ENCODE assay signal across 10 cellular contexts in genomic region chr16:22092143-22092933, GRCh38. TPM values are rescaled to one million over a fixed set of nuclear protein-coding genes. Genes with fewer than 3 reads are reported as not detected.
DNase-seq lines count a peak whose midpoint lies in the region; TF ChIP-seq lines count a peak whose summit lies in the region.
"Had no signal": no experiment of that assay in that cellular context is flagged by ENCODE, and none has a peak within 500 bp of the region (broad histone marks: within the 10 kb centered on the region; RNA-seq: fewer than 3 reads in every experiment).

Gene VWA3A, plus strand, starts transcription at chr16:22092541. Its CDS starts 97 bp downstream, at chr16:22092638.

- H3K27ac ChIP-seq in brain microvascular endothelial cell (no peak within 1 kb of the TSS), iPS-20b (ENCODE audit: low read length) (no peak within 1 kb of the TSS), tibial nerve (no peak within 1 kb of the TSS)
- H3K27ac ChIP-seq: RWPE1 had no signal

- TF ChIP-seq CTCF in brain microvascular endothelial cell (IDR thresholded peaks at IDR 0.05; ENCODE audit: low read depth, low read length, missing control alignments) = no peak
- TF ChIP-seq CTCF in tibial nerve (IDR thresholded peaks at IDR 0.05) = no peak

- H3K27me3 ChIP-seq in brain microvascular endothelial cell (replicated peaks) (no peaks in the 10 kb centered on the region), iPS-20b (ENCODE audit: insufficient read depth, low read length) (no peaks in the 10 kb centered on the region), tibial nerve (no peaks in the 10 kb centered on the region)

- H3K36me3 ChIP-seq in brain microvascular endothelial cell (replicated peaks) = no peaks in the 10 kb centered on the region
- no peaks in the 10 kb centered on the region for H3K36me3 ChIP-seq in iPS-20b (ENCODE audit: insufficient read depth, low read depth, low read length)
- H3K36me3 ChIP-seq in tibial nerve = no peaks in the 10 kb centered on the region

- DNase-seq in activated naive CD4-positive, alpha-beta T cell treated with anti-CD3 and anti-CD28 coated beads, Interleukin-2, amount 10 ng/mL, durations not matched to agents 7 days and 5 days = no peak
- no peak for DNase-seq in activated naive CD4-positive, alpha-beta T cell treated with anti-CD3 and anti-CD28 coated beads, Interleukin-2, amount 50 U/mL, for 16 hours
- peak; percentile 40 for DNase-seq in brain microvascular endothelial cell
- DNase-seq in stromal cell of bone marrow (ENCODE audit: low read depth) = peak; percentile 45
- no peak for DNase-seq in tibial nerve (ENCODE audit: low spot score in 2 of 2)
- DNase-seq in KBM-7 = no peak
- DNase-seq in CD1c-positive myeloid dendritic cell (ENCODE audit: extremely low spot score) = no peak
- DNase-seq: CD8-positive, alpha-beta T cell had no signal

- no peaks in the 10 kb centered on the region for H3K4me1 Mint-ChIP-seq in activated naive CD4-positive, alpha-beta T cell treated with anti-CD3 and anti-CD28 coated beads, Interleukin-2, amount 10 ng/mL, durations not matched to agents 7 days and 5 days

- H3K36me3 Mint-ChIP-seq in activated naive CD4-positive, alpha-beta T cell treated with anti-CD3 and anti-CD28 coated beads, Interleukin-2, amount 10 ng/mL, durations not matched to agents 7 days and 5 days = peaks cover 1% of the 10 kb centered on the region

- WGBS in tibial nerve, 2 donors = 50 to 52% methylated on average over 9 of the region's 9 CpGs

- CTCF ChIA-PET in activated naive CD4-positive, alpha-beta T cell treated with anti-CD3 and anti-CD28 coated beads, Interleukin-2, amount 10 ng/mL, durations not matched to agents 7 days and 5 days (lab: Charles Lee) = interaction anchor here (0.7 to 3.6 kb wide), 2 partner anchors 15 to 90 kb away, joined by 3 to 15 read pairs; no protein-coding TSS in a partner anchor

- H3K4me1 ChIP-seq in iPS-20b (ENCODE audit: insufficient read depth, low read length) (peaks cover 11% of the 10 kb centered on the region; the same call in 1 of the 2 replicates), tibial nerve (peaks cover 0 to 7% (median 0%) of the 10 kb centered on the region in 4 donors)

- H3K27ac Mint-ChIP-seq in activated naive CD4-positive, alpha-beta T cell treated with anti-CD3 and anti-CD28 coated beads, Interleukin-2, amount 10 ng/mL, durations not matched to agents 7 days and 5 days = peak within 1 kb of the TSS; percentile 0
- H3K27ac Mint-ChIP-seq: CD8-positive, alpha-beta T cell had no signal

- H3K9me3 ChIP-seq in iPS-20b (ENCODE audit: insufficient read depth, low read depth, low read length) (no peaks in the 10 kb centered on the region), tibial nerve (no peaks in the 10 kb centered on the region)

- H3K27me3 Mint-ChIP-seq in activated naive CD4-positive, alpha-beta T cell treated with anti-CD3 and anti-CD28 coated beads, Interleukin-2, amount 10 ng/mL, durations not matched to agents 7 days and 5 days = peaks cover 29% of the 10 kb centered on the region

- no peak within 1 kb of the TSS for H3K4me3 ChIP-seq in brain microvascular endothelial cell (ENCODE audit: low read depth, low read length)
- no peak within 1 kb of the TSS; the same call in 1 of the 2 replicates for H3K4me3 ChIP-seq in iPS-20b (ENCODE audit: low read length)
- no peak within 1 kb of the TSS for H3K4me3 ChIP-seq in tibial nerve

- H3K4me3 Mint-ChIP-seq in activated naive CD4-positive, alpha-beta T cell treated with anti-CD3 and anti-CD28 coated beads, Interleukin-2, amount 10 ng/mL, durations not matched to agents 7 days and 5 days = no peak within 1 kb of the TSS
- H3K4me3 Mint-ChIP-seq: CD8-positive, alpha-beta T cell had no signal

- 0 out of 2 replicates have a peak within 1 kb of the TSS, but pooled peaks have one; percentile 1 for H3K9ac ChIP-seq in iPS-20b (ENCODE audit: low read depth, low read length)

- in situ Hi-C loops in brain microvascular endothelial cell (cut with HindIII; ENCODE audit: low pct_ligation_motif_present, low sequenced_read_pairs) = loop anchor here (25.0 kb wide), 1 partner anchor 105 kb away; no protein-coding TSS in a partner anchor
- in situ Hi-C loops in KBM-7 (cut with MboI; ENCODE audit: low pct_unique_long_range_greater_than_20kb, low sequenced_read_pairs) = no loop called here

- no peaks in the 10 kb centered on the region for H3K9me3 Mint-ChIP-seq in activated naive CD4-positive, alpha-beta T cell treated with anti-CD3 and anti-CD28 coated beads, Interleukin-2, amount 10 ng/mL, durations not matched to agents 7 days and 5 days
- H3K9me3 Mint-ChIP-seq: CD8-positive, alpha-beta T cell had no signal

- TF ChIP-seq POLR2A in tibial nerve (IDR thresholded peaks at IDR 0.05) = no peak

- TF ChIP-seq EP300 in tibial nerve (IDR thresholded peaks at IDR 0.05) = no peak

RNA-seq across cellular contexts. Expression of gene VWA3A, which starts in this region (rescaled TPM):
- 1 to 10 TPM in 1 of 4 donors, not detected in 3; 2.0 TPM for total RNA-seq in tibial nerve

Comparison
In these comparisons a context has a peak if more than half of its experiments do, and no peak if none do; other contexts are left out.
1. DNase-seq: peak in brain microvascular endothelial cell (single experiment) and stromal cell of bone marrow (single experiment); none in activated naive CD4-positive, alpha-beta T cell treated with anti-CD3 and anti-CD28 coated beads, Interleukin-2, amount 10 ng/mL, durations not matched to agents 7 days and 5 days (single experiment), activated naive CD4-positive, alpha-beta T cell treated with anti-CD3 and anti-CD28 coated beads, Interleukin-2, amount 50 U/mL, for 16 hours (single experiment), tibial nerve (0 of 2), KBM-7 (single experiment) and CD1c-positive myeloid dendritic cell (single experiment).